In genomic region chr17:39935896-39936295, GRCh38 we compare ENCODE assay signal across 1 cellular context.
TF ChIP-seq lines count a peak whose summit lies in the region.

No MANE protein-coding gene starts in this region.

TF ChIP-seq in IMR-90, 13 proteins besides CTCF, POLR2A, EP300 and RAD21:
- TF ChIP-seq CHD1 (IDR thresholded peaks at IDR 0.05; ENCODE audit: low read depth, low read length), result no peak
- no peak for TF ChIP-seq MXI1 (IDR thresholded peaks at IDR 0.05; ENCODE audit: borderline replicate concordance, low read depth, low read length)
TF ChIP-seq in IMR-90: peak in this region for 0.
